ENCODE assay signal across 17 cellular contexts in genomic region chr15:66684136-66684681, GRCh38. TPM values are rescaled to one million over a fixed set of nuclear protein-coding genes. Genes with fewer than 3 reads are reported as not detected.
DNase-seq lines count a peak whose midpoint lies in the region; ATAC-seq, FAIRE-seq and TF ChIP-seq lines count a peak whose summit lies in the region.
"Had no signal": no experiment of that assay in that cellular context is flagged by ENCODE, and none has a peak within 500 bp of the region (broad histone marks: within the 10 kb centered on the region; RNA-seq: fewer than 3 reads in every experiment).

No MANE protein-coding gene starts in this region.

- peak; percentile 66 for FAIRE-seq in bronchial epithelial cell (lab: Jason Lieb, UNC)
- FAIRE-seq: G401.6, GM12892 had no signal

- H3K36me3 ChIP-seq in HEK293 (ENCODE audit: control insufficient read depth in 2 of 2, insufficient read depth in 1 of 2, low read length in 2 of 2) (no peaks in the 10 kb centered on the region), PC-3 (ENCODE audit: low read depth, low read length) (no peaks in the 10 kb centered on the region), bronchial epithelial cell (ENCODE audit: control insufficient read depth, insufficient read depth, low read length) (no peaks in the 10 kb centered on the region), mesendoderm (ENCODE audit: control insufficient read depth, insufficient read depth, low read length) (no peaks in the 10 kb centered on the region)

- H4K8ac ChIP-seq in mesendoderm (ENCODE audit: low read depth, low read length) = no peak overlapping the region

- H4K5ac ChIP-seq in mesendoderm (ENCODE audit: low read length) = no peak overlapping the region

- H3K79me2 ChIP-seq in PC-3 (ENCODE audit: low read length) = no peaks in the 10 kb centered on the region
- H3K79me2 ChIP-seq in mesendoderm (ENCODE audit: control insufficient read depth, insufficient read depth, low read length) = no peaks in the 10 kb centered on the region

- DNase-seq in PC-3 = peak; percentile 19
- DNase-seq in bronchial epithelial cell (ENCODE audit: low read depth) = peak; percentile 40
- no peak for DNase-seq in mesendoderm
- DNase-seq in HK-2 (ENCODE audit: unreplicated experiment) = no peak
- DNase-seq in substantia nigra (lab: John Stamatoyannopoulos, UW) = no peak
- no peak for DNase-seq in NOMO-1 treated with DMSO at 0.1 percent for 48 hours (lab: John Stamatoyannopoulos, UW; ENCODE audit: unreplicated experiment)
- DNase-seq: C1 segment of cervical spinal cord; Calu3; CD4-positive, alpha-beta memory T cell; COR-L47; DND-41; H9 had no signal

- no peak overlapping the region for H3K4me2 ChIP-seq in PC-3 (ENCODE audit: low read length)
- H3K4me2 ChIP-seq in mesendoderm (ENCODE audit: low read length) = no peak overlapping the region
- H3K4me2 ChIP-seq: GM23338 had no signal

- H2AFZ ChIP-seq in PC-3 (ENCODE audit: low read length) = no peak overlapping the region
- H2AFZ ChIP-seq: GM23338 had no signal

- no peaks in the 10 kb centered on the region for H3K79me1 ChIP-seq in mesendoderm (ENCODE audit: low read length)

- H3K18ac ChIP-seq in mesendoderm (ENCODE audit: low read length) = no peak overlapping the region

- H2AK5ac ChIP-seq in mesendoderm (ENCODE audit: low read length) = peak overlapping the region; percentile 81

- no peak overlapping the region for H3K4ac ChIP-seq in mesendoderm (ENCODE audit: low read depth, low read length)

- H3K4me1 ChIP-seq in HEK293 (ENCODE audit: control insufficient read depth, insufficient read depth, low read length) (0 out of 2 replicates have a peak, but pooled peaks cover 4% of the 10 kb centered on the region), PC-3 (ENCODE audit: insufficient read depth, low read length) (no peaks in the 10 kb centered on the region), mesendoderm (ENCODE audit: control insufficient read depth, low read depth, low read length) (peaks cover 10% of the 10 kb centered on the region)

- no peak overlapping the region for H3K27ac ChIP-seq in HEK293 (ENCODE audit: extremely low read depth, low read depth, low read length)
- no peak overlapping the region for H3K27ac ChIP-seq in PC-3 (ENCODE audit: low read length)
- no peak overlapping the region for H3K27ac ChIP-seq in mesendoderm (ENCODE audit: low read depth, low read length)
- no peak overlapping the region for H3K27ac ChIP-seq in substantia nigra (ENCODE audit: low read depth, low read length, poor library complexity, severe bottlenecking)

- no TSS peak for BruUV-seq in PC-3 (replicated peaks; lab: Mats Ljungman, UMichigan)

- no peak overlapping the region for H2BK120ac ChIP-seq in mesendoderm (ENCODE audit: low read depth, low read length)

- H3K4me3 ChIP-seq in HEK293 (ENCODE audit: low read depth, low read length) (no peak overlapping the region), PC-3 (ENCODE audit: low read length) (no peak overlapping the region), bronchial epithelial cell (ENCODE audit: low read depth, low read length) (no peak overlapping the region), mesendoderm (ENCODE audit: low read length) (no peak overlapping the region)
- H3K4me3 ChIP-seq: GM23338 had no signal

- H2BK5ac ChIP-seq in mesendoderm (ENCODE audit: low read length) = peak overlapping the region; percentile 19

- peak overlapping the region; percentile 20 for H3K56ac ChIP-seq in mesendoderm (ENCODE audit: low read length)

- no peak overlapping the region for H2BK15ac ChIP-seq in mesendoderm (replicated peaks; ENCODE audit: low read depth)

- TF ChIP-seq CTCF in HEK293 (tag by site-specific recombination; IDR thresholded peaks at IDR 0.05) (no peak), PC-3 (conservative IDR thresholded peaks at IDR 0.05; ENCODE audit: low read depth, low read length) (no peak), bronchial epithelial cell (IDR thresholded peaks at IDR 0.05; ENCODE audit: insufficient read depth, low read length, severe bottlenecking) (no peak)

- H3K27me3 ChIP-seq in PC-3 (ENCODE audit: low read length) = no peaks in the 10 kb centered on the region
- no peaks in the 10 kb centered on the region for H3K27me3 ChIP-seq in bronchial epithelial cell (ENCODE audit: control insufficient read depth, insufficient read depth, low read length)
- no peaks in the 10 kb centered on the region for H3K27me3 ChIP-seq in mesendoderm (ENCODE audit: insufficient read depth, low read length, poor library complexity)

- CTCF ChIA-PET in HEK293 (lab: Yijun Ruan, JAX) = interaction anchor here (1.3 to 4.3 kb wide), 4 partner anchors 15 to 167 kb away, joined by 3 to 32 read pairs (median 9); no protein-coding TSS in a partner anchor
- CTCF ChIA-PET in PC-3 (lab: Charles Lee) = interaction anchor here (0.5 kb wide), 1 partner anchor 60 kb away, joined by 4 read pairs; no protein-coding TSS in a partner anchor

- ATAC-seq in PC-3 (no peak), GM21515 (IDR thresholded peaks at IDR 0.05; ENCODE audit: unreplicated experiment) (no peak)
- ATAC-seq: GM23338 had no signal

- H4K20me1 ChIP-seq in PC-3 (ENCODE audit: low read length) = no peaks in the 10 kb centered on the region

- H3K23ac ChIP-seq in mesendoderm (ENCODE audit: low read length) = no peak overlapping the region

- POLR2A ChIA-PET in HEK293 (lab: Yijun Ruan, JAX) (interaction anchor here (1.0 to 1.1 kb wide), 2 partner anchors 14 to 17 kb away, joined by 3 read pairs; no protein-coding TSS in a partner anchor), PC-3 (lab: Charles Lee; ENCODE audit: unreplicated experiment) (no interaction called here)

- no peaks in the 10 kb centered on the region for H3K9me2 ChIP-seq in PC-3 (replicated peaks; ENCODE audit: low read length)

- no peaks in the 10 kb centered on the region for H3K9me3 ChIP-seq in HEK293 (ENCODE audit: control insufficient read depth, insufficient read depth, low read depth, low read length)
- no peaks in the 10 kb centered on the region for H3K9me3 ChIP-seq in PC-3 (ENCODE audit: low read length)

- intact Hi-C loops in PC-3 (cut with micrococcal nuclease) = no loop called here

- no peaks in the 10 kb centered on the region for H3F3A ChIP-seq in PC-3 (ENCODE audit: low read length, unreplicated experiment)

- H3K9ac ChIP-seq in PC-3 (ENCODE audit: low read length) (no peak overlapping the region), mesendoderm (ENCODE audit: low read length) (no peak overlapping the region)

TF ChIP-seq in HEK293, 187 proteins besides CTCF, POLR2A, EP300 and RAD21:
- TF ChIP-seq ZNF280D (tag by site-specific recombination; IDR thresholded peaks at IDR 0.05) (peak; percentile 75; the same call in 1 of the 2 replicates), BCL11A (tag by site-specific recombination; IDR thresholded peaks at IDR 0.05; ENCODE audit: low read depth) (no peak), PRDM1 (tag by site-specific recombination; IDR thresholded peaks at IDR 0.05) (no peak), MEIS1 (CRISPR knock-in tag; IDR thresholded peaks at IDR 0.05; ENCODE audit: borderline replicate concordance) (no peak)

RNA-seq across cellular contexts. Expression of gene SMAD6, which starts 17.8 kb away (rescaled TPM):
- total RNA-seq in PC-3 (2014; rRNA removed) (19.9 and 21.8 TPM in 2 replicates), bronchial epithelial cell (0.79 TPM in 1 of 2 replicates, not detected in the other)
- polyA plus RNA-seq in mesendoderm (2013, experiment 1 of 2) = 7.8 TPM
- polyA plus RNA-seq in mesendoderm (2013, experiment 2 of 2) = 7.4 TPM
- polyA plus RNA-seq: CD4-positive, alpha-beta memory T cell had no signal

Comparison
In these comparisons a context has a peak if more than half of its experiments do, and no peak if none do; other contexts are left out.
1. DNase-seq: peak in PC-3 (single experiment) and bronchial epithelial cell (single experiment); none in mesendoderm (single experiment), HK-2 (single experiment), substantia nigra (0 of 49) and NOMO-1 treated with DMSO at 0.1 percent for 48 hours (single experiment).
2. RNA of gene SMAD6, which starts 17.8 kb away (total RNA-seq): 19.9 to 21.8 TPM in PC-3; 0.79 TPM in bronchial epithelial cell; every median in the first group is over 10 times any median in the second.